In genomic region chr4:155657985-155658384, GRCh38 we compare ENCODE assay signal across 18 cellular contexts. TPM values are rescaled to one million over a fixed set of nuclear protein-coding genes. Genes with fewer than 3 reads are reported as not detected.
DNase-seq lines count a peak whose midpoint lies in the region; ATAC-seq, FAIRE-seq and TF ChIP-seq lines count a peak whose summit lies in the region.
"Had no signal": no experiment of that assay in that cellular context is flagged by ENCODE, and none has a peak within 500 bp of the region (broad histone marks: within the 10 kb centered on the region; RNA-seq: fewer than 3 reads in every experiment).

No MANE protein-coding gene starts in this region.

- no peaks in the 10 kb centered on the region for H4K20me1 ChIP-seq in Karpas-422 (ENCODE audit: insufficient read depth, low read depth, low read length)

- H3K4me1 ChIP-seq in Karpas-422 (ENCODE audit: low read length) (peaks cover 63% of the 10 kb centered on the region), pancreas (no peaks in the 10 kb centered on the region), mesenchymal stem cell (ENCODE audit: control insufficient read depth, insufficient read depth, low read depth, low read length) (no peaks in the 10 kb centered on the region)

- no peak overlapping the region for H3K23ac ChIP-seq in mesenchymal stem cell (ENCODE audit: low read length in 2 of 2)

- H3K14ac ChIP-seq in mesenchymal stem cell (ENCODE audit: low read length in 2 of 2): no peak overlapping the region

- no peaks in the 10 kb centered on the region for H3K79me1 ChIP-seq in mesenchymal stem cell (replicated peaks; ENCODE audit: low read length, poor library complexity, severe bottlenecking)

- no peak overlapping the region for H4K8ac ChIP-seq in mesenchymal stem cell (ENCODE audit: low read length)

- H3K9ac ChIP-seq in Karpas-422 (ENCODE audit: low read length) (no peak overlapping the region), mesenchymal stem cell (ENCODE audit: low read length) (no peak overlapping the region)

- ATAC-seq in pancreas: no peak
- ATAC-seq: GM23338, HCT116 had no signal

- H3K18ac ChIP-seq in mesenchymal stem cell (ENCODE audit: low read depth in 1 of 2, low read length in 2 of 2): no peak overlapping the region

- no peak overlapping the region for H2BK15ac ChIP-seq in mesenchymal stem cell (ENCODE audit: low read depth, poor library complexity, severe bottlenecking)

- FAIRE-seq in A204.1 (lab: Jason Lieb, UNC): peak; percentile 82
- FAIRE-seq in colon (lab: Jason Lieb, UNC): peak; percentile 21
- FAIRE-seq in pancreas (lab: Jason Lieb, UNC): peak; percentile 61
- FAIRE-seq: G401.6, GM12878 had no signal

- H3K79me2 ChIP-seq in Karpas-422 (ENCODE audit: low read length): no peaks in the 10 kb centered on the region

- H3K4ac ChIP-seq in mesenchymal stem cell (ENCODE audit: low read depth in 1 of 2, low read length in 2 of 2): no peak overlapping the region

- H2BK120ac ChIP-seq in mesenchymal stem cell (ENCODE audit: low read depth, low read length): no peak overlapping the region

- peak overlapping the region; percentile 77; the same call in 1 of the 2 replicates for H3K27ac ChIP-seq in Karpas-422 (ENCODE audit: low read length)
- no peak overlapping the region for H3K27ac ChIP-seq in pancreas
- no peak overlapping the region for H3K27ac ChIP-seq in mesenchymal stem cell (ENCODE audit: low read length, poor library complexity, severe bottlenecking)

- H3K27me3 ChIP-seq in Karpas-422 (ENCODE audit: low read length) (no peaks in the 10 kb centered on the region), pancreas (no peaks in the 10 kb centered on the region), mesenchymal stem cell (ENCODE audit: control insufficient read depth in 1 of 2, insufficient read depth in 1 of 2, low read length in 2 of 2) (no peaks in the 10 kb centered on the region)

- H3K9me2 ChIP-seq in Karpas-422 (replicated peaks; ENCODE audit: insufficient read depth, low read length): no peaks in the 10 kb centered on the region

- no peak overlapping the region for H4K91ac ChIP-seq in mesenchymal stem cell (ENCODE audit: low read length)

- no peak overlapping the region for H2BK5ac ChIP-seq in mesenchymal stem cell (ENCODE audit: low read depth, low read length, poor library complexity, severe bottlenecking)

- H3K4me3 ChIP-seq in Karpas-422 (ENCODE audit: low read length): no peak overlapping the region
- H3K4me3 ChIP-seq in pancreas: no peak overlapping the region
- no peak overlapping the region for H3K4me3 ChIP-seq in mesenchymal stem cell (ENCODE audit: insufficient read depth in 1 of 2, low read depth in 1 of 2, low read length in 2 of 2)
- H3K4me3 ChIP-seq: GM12878, GM23338 had no signal

- H3K4me2 ChIP-seq in Karpas-422 (ENCODE audit: low read depth, low read length, poor library complexity, severe bottlenecking) (no peak overlapping the region), mesenchymal stem cell (ENCODE audit: low read length, poor library complexity, severe bottlenecking) (no peak overlapping the region)
- H3K4me2 ChIP-seq: GM23338 had no signal

- H3K9me3 ChIP-seq in Karpas-422 (ENCODE audit: low read length) (peaks cover 6% of the 10 kb centered on the region), pancreas (peaks cover 0 to 3% (median 0%) of the 10 kb centered on the region in 4 donors), mesenchymal stem cell (ENCODE audit: control insufficient read depth, low read length) (peaks cover 18% of the 10 kb centered on the region)

- H3K36me3 ChIP-seq in Karpas-422 (ENCODE audit: insufficient read depth, low read length): peaks cover 12% of the 10 kb centered on the region; the same call in 1 of the 2 replicates
- no peaks in the 10 kb centered on the region for H3K36me3 ChIP-seq in pancreas
- no peaks in the 10 kb centered on the region for H3K36me3 ChIP-seq in mesenchymal stem cell (ENCODE audit: control insufficient read depth in 1 of 2, insufficient read depth in 2 of 2, low read depth in 1 of 2, low read length in 2 of 2)

- DNase-seq in Karpas-422 (no peak), pancreas (no peak), NCI-H2081 treated with DMSO at 0.1 percent for 48 hours (lab: John Stamatoyannopoulos, UW) (no peak), mesenchymal stem cell (no peak)
- no peak for DNase-seq in central memory CD4-positive, alpha-beta T cell
- DNase-seq: 8988T; C1 segment of cervical spinal cord; CD4-positive, alpha-beta memory T cell; COR-L47; DMS153; DND-41; H9 had no signal

- no peak overlapping the region for H2AK5ac ChIP-seq in mesenchymal stem cell (ENCODE audit: low read length, severe bottlenecking)

- no peak overlapping the region for H2AFZ ChIP-seq in Karpas-422 (ENCODE audit: low read length)
- no peak overlapping the region for H2AFZ ChIP-seq in mesenchymal stem cell (ENCODE audit: low read depth, low read length)
- H2AFZ ChIP-seq: GM23338 had no signal

- H2BK12ac ChIP-seq in mesenchymal stem cell (ENCODE audit: low read length in 2 of 2): no peak overlapping the region

- intact Hi-C loops in pancreas (cut with DNase I): no loop called here

- no peak for TF ChIP-seq CTCF in pancreas (IDR thresholded peaks at IDR 0.05)

RNA-seq across cellular contexts. Expression of gene GUCY1A1, which starts 8.7 kb away (rescaled TPM):
- total RNA-seq in Karpas-422 (2014; rRNA removed; shearing (Covaris generic); ENCODE audit: low replicate concordance): 3.0 and 6.1 TPM in 2 replicates
- 10 to 100 TPM in 5 of 6 donors, 1 to 10 TPM in 1; 9.6 to 26.4 (median 13.1) TPM for total RNA-seq in pancreas
- 1 to 10 TPM; 4.2 to 8.1 TPM for polyA plus RNA-seq in pancreas
- 3.6 TPM for polyA plus RNA-seq in mesenchymal stem cell (2013, experiment 1 of 2)
- 2.6 TPM for polyA plus RNA-seq in mesenchymal stem cell (2013, experiment 2 of 2)
- total RNA-seq: CD4-positive, alpha-beta memory T cell; GM23338; H9 had no signal
- polyA plus RNA-seq: CD4-positive, alpha-beta memory T cell; GM23338 had no signal
